In genomic region chr11:62548545-62549335, GRCh38 we compare ENCODE assay signal across 1 cellular context.
TF ChIP-seq lines count a peak whose summit lies in the region.

No MANE protein-coding gene starts in this region.

TF ChIP-seq in HepG2, 621 proteins besides CTCF, POLR2A, EP300 and RAD21 (continued from another document):
- TF ChIP-seq ZBED4 (CRISPR knock-in tag; IDR thresholded peaks at IDR 0.05; ENCODE audit: borderline replicate concordance) (0 out of 2 replicates have a peak, but pooled peaks have one; percentile 33), CHD4 (IDR thresholded peaks at IDR 0.05; ENCODE audit: borderline replicate concordance, low read length) (no peak), PPARG (CRISPR knock-in tag; conservative IDR thresholded peaks at IDR 0.05) (no peak), ATF3 (CRISPR knock-in tag; IDR thresholded peaks at IDR 0.05) (no peak), FUBP1 (CRISPR knock-in tag; IDR thresholded peaks at IDR 0.05; ENCODE audit: borderline replicate concordance) (no peak), ZNF207 (IDR thresholded peaks at IDR 0.05; ENCODE audit: borderline replicate concordance) (no peak), ZGPAT (CRISPR knock-in tag; IDR thresholded peaks at IDR 0.05) (peak; percentile 54; the same call in 1 of the 2 replicates), ZBTB25 (CRISPR knock-in tag; IDR thresholded peaks at IDR 0.05) (no peak), ZNF282 (IDR thresholded peaks at IDR 0.05; ENCODE audit: partially characterized antibody) (no peak), BHLHE40 (IDR thresholded peaks at IDR 0.05; ENCODE audit: low read length) (no peak), ZNF878 (CRISPR knock-in tag; IDR thresholded peaks at IDR 0.05) (no peak; the same call in 1 of the 2 replicates), PLSCR1 (CRISPR knock-in tag; IDR thresholded peaks at IDR 0.05; ENCODE audit: borderline replicate concordance) (no peak), PRMT3 (CRISPR knock-in tag; IDR thresholded peaks at IDR 0.05; ENCODE audit: borderline replicate concordance, low read depth) (no peak), ZNF720 (CRISPR knock-in tag; IDR thresholded peaks at IDR 0.05) (no peak), MIXL1 (CRISPR knock-in tag; IDR thresholded peaks at IDR 0.05) (0 out of 2 replicates have a peak, but pooled peaks have one; percentile 31), ZNF362 (CRISPR knock-in tag; IDR thresholded peaks at IDR 0.05; ENCODE audit: borderline replicate concordance) (no peak; the same call in 1 of the 2 replicates), ZFP36 (IDR thresholded peaks at IDR 0.05; ENCODE audit: borderline replicate concordance, low read depth, low read length, partially characterized antibody) (no peak), CEBPZ (IDR thresholded peaks at IDR 0.05; ENCODE audit: low read length) (no peak), ZFAT (CRISPR knock-in tag; conservative IDR thresholded peaks at IDR 0.05) (no peak), ZNF513 (CRISPR knock-in tag; conservative IDR thresholded peaks at IDR 0.05) (no peak), MBNL3 (CRISPR knock-in tag; conservative IDR thresholded peaks at IDR 0.05) (no peak), ZNF335 (CRISPR knock-in tag; IDR thresholded peaks at IDR 0.05) (peak; percentile 51; the same call in 1 of the 2 replicates), FOXC1 (CRISPR knock-in tag; IDR thresholded peaks at IDR 0.05; ENCODE audit: borderline replicate concordance) (no peak), ZNF30 (CRISPR knock-in tag; IDR thresholded peaks at IDR 0.05) (no peak), HNRNPH1 (optimal IDR thresholded peaks at IDR 0.05; ENCODE audit: low read depth, low read length) (no peak), ZNF788 (CRISPR knock-in tag; IDR thresholded peaks at IDR 0.05; ENCODE audit: borderline replicate concordance) (peak; percentile 33; the same call in 1 of the 2 replicates), GABPA (IDR thresholded peaks at IDR 0.05; ENCODE audit: low read depth, low read length) (no peak), GABPA (CRISPR knock-in tag; IDR thresholded peaks at IDR 0.05; ENCODE audit: low read depth) (no peak), ZNF839 (CRISPR knock-in tag; IDR thresholded peaks at IDR 0.05; ENCODE audit: borderline replicate concordance) (no peak), PRDM10 (CRISPR knock-in tag; IDR thresholded peaks at IDR 0.05; ENCODE audit: low read depth) (no peak), RFXANK (CRISPR knock-in tag; IDR thresholded peaks at IDR 0.05) (no peak), ZNF530 (CRISPR knock-in tag; IDR thresholded peaks at IDR 0.05; ENCODE audit: low read depth) (no peak), HNRNPLL (IDR thresholded peaks at IDR 0.05; ENCODE audit: low read depth, low read length, poor library complexity, severe bottlenecking) (no peak), ZNF543 (CRISPR knock-in tag; IDR thresholded peaks at IDR 0.05) (no peak), ZNF83 (CRISPR knock-in tag; IDR thresholded peaks at IDR 0.05; ENCODE audit: borderline replicate concordance) (no peak), TP53 (CRISPR knock-in tag; conservative IDR thresholded peaks at IDR 0.05) (no peak), ZNF180 (CRISPR knock-in tag; IDR thresholded peaks at IDR 0.05; ENCODE audit: borderline replicate concordance, low read depth) (no peak), HMGA1 (CRISPR knock-in tag; conservative IDR thresholded peaks at IDR 0.05) (no peak), ZNF747 (CRISPR knock-in tag; IDR thresholded peaks at IDR 0.05; ENCODE audit: borderline replicate concordance) (peak; percentile 64; the same call in 1 of the 2 replicates)
TF ChIP-seq in HepG2: peak in this region for 141.
